ENCODE assay signal across 9 cellular contexts in genomic region chr17:42720996-42721583, GRCh38. TPM values are rescaled to one million over a fixed set of nuclear protein-coding genes. Genes with fewer than 3 reads are reported as not detected.
DNase-seq lines count a peak whose midpoint lies in the region; ATAC-seq, FAIRE-seq and TF ChIP-seq lines count a peak whose summit lies in the region.
"Had no signal": no experiment of that assay in that cellular context is flagged by ENCODE, and none has a peak within 500 bp of the region (broad histone marks: within the 10 kb centered on the region; RNA-seq: fewer than 3 reads in every experiment).

No MANE protein-coding gene starts in this region.

- 19 to 42% methylated on average over 2 of the region's 2 CpGs for WGBS in testis, 2 donors

- no peaks in the 10 kb centered on the region for H3K27me3 ChIP-seq in bronchial epithelial cell (ENCODE audit: control insufficient read depth, insufficient read depth, low read length)
- no peaks in the 10 kb centered on the region for H3K27me3 ChIP-seq in testis

- TF ChIP-seq POLR2A in testis (IDR thresholded peaks at IDR 0.05), result no peak

- no peak for FAIRE-seq in bronchial epithelial cell (lab: Jason Lieb, UNC)
- FAIRE-seq: colon had no signal

- intact Hi-C loops in testis (cut with DNase I; ENCODE audit: low total_unique reads), result loop anchor here (5.0 to 10.0 kb wide), 2 partner anchors 41 to 104 kb away; partner anchors contain the start of genes BECN1 and RAMP2

- no peaks in the 10 kb centered on the region for H3K9me3 ChIP-seq in testis

- no peak for ATAC-seq in GM21528 (IDR thresholded peaks at IDR 0.05; ENCODE audit: low FRiP score, unreplicated experiment)

- H3K4me3 ChIP-seq in LNCaP clone FGC (ENCODE audit: low read depth, low read length), result no peak overlapping the region
- no peak overlapping the region for H3K4me3 ChIP-seq in bronchial epithelial cell (ENCODE audit: low read depth, low read length)
- H3K4me3 ChIP-seq in testis, result no peak overlapping the region

- H3K4me1 ChIP-seq in testis, result no peaks in the 10 kb centered on the region

- H3K27ac ChIP-seq in testis, result no peak overlapping the region

- peaks cover 25% of the 10 kb centered on the region for H3K36me3 ChIP-seq in bronchial epithelial cell (ENCODE audit: control insufficient read depth, insufficient read depth, low read length)
- H3K36me3 ChIP-seq in testis (ENCODE audit: low read depth, missing control alignments), result no peaks in the 10 kb centered on the region

- peak; percentile 73 for TF ChIP-seq CTCF in LNCaP clone FGC (IDR thresholded peaks at IDR 0.05; ENCODE audit: control insufficient read depth, extremely low read depth, insufficient read depth)
- peak; percentile 54 for TF ChIP-seq CTCF in bronchial epithelial cell (IDR thresholded peaks at IDR 0.05; ENCODE audit: insufficient read depth, low read length, severe bottlenecking)
- TF ChIP-seq CTCF in testis (IDR thresholded peaks at IDR 0.05), result peak; percentile 48 to 77 (median 72)

- DNase-seq in activated T-cell treated with anti-CD3 and anti-CD28 coated beads for 4 hours (peak; percentile 27), LNCaP clone FGC (ENCODE audit: low read depth) (no peak), OCI-M1 (lab: John Stamatoyannopoulos, UW) (peak; percentile 81), bronchial epithelial cell (ENCODE audit: low read depth) (peak; percentile 73), kidney glomerular epithelial cell (lab: John Stamatoyannopoulos, UW) (peak; percentile 59), testis (no peak)
- DNase-seq in activated T-cell treated with anti-CD3 and anti-CD28 coated beads, Interleukin-2, amount 50 U/mL, for 48 hours, result no peak

RNA-seq across cellular contexts. Expression of gene EZH1, which starts 23.8 kb away (rescaled TPM):
- total RNA-seq in bronchial epithelial cell, result 16.1 and 18.2 TPM in 2 replicates
- 10 to 100 TPM; 53.7 to 59.4 TPM for total RNA-seq in testis
- 28.1 TPM for polyA plus RNA-seq in testis (ENCODE audit: insufficient read depth, low read depth, low replicate concordance)

RNA-seq across cellular contexts. Expression of gene CNTNAP1, which starts 38.8 kb away (rescaled TPM):
- total RNA-seq in bronchial epithelial cell, result 0.51 and 0.53 TPM in 2 replicates
- total RNA-seq in testis, result 10 to 100 TPM in 1 of 2 donors, 1 to 10 TPM in 1; 9.0 to 10.3 TPM
- polyA plus RNA-seq in testis (ENCODE audit: insufficient read depth, low read depth, low replicate concordance), result 6.0 TPM

RNA-seq across cellular contexts. Expression of gene CCR10, which starts 39.4 kb away (rescaled TPM):
- 0.13 TPM in 1 of 2 replicates, not detected in the other for total RNA-seq in bronchial epithelial cell
- 10 to 100 TPM in 1 of 2 donors, 1 to 10 TPM in 1; 9.8 to 14.3 TPM for total RNA-seq in testis
- 2.9 TPM for polyA plus RNA-seq in testis (ENCODE audit: insufficient read depth, low read depth, low replicate concordance)

RNA-seq across cellular contexts. Expression of gene RAMP2, which starts 39.9 kb away (rescaled TPM):
- total RNA-seq in bronchial epithelial cell (not detected in 2 replicates), testis (10 to 100 TPM in 1 of 2 donors, 1 to 10 TPM in 1; 6.9 to 14.6 TPM)
- 38.2 TPM for polyA plus RNA-seq in testis (ENCODE audit: insufficient read depth, low read depth, low replicate concordance)

RNA-seq across cellular contexts. Expression of gene PLEKHH3, which starts 44.3 kb away (rescaled TPM):
- total RNA-seq in bronchial epithelial cell (15.3 and 26.9 TPM in 2 replicates), testis (10 to 100 TPM; 65.8 to 67.3 TPM)
- polyA plus RNA-seq in testis (ENCODE audit: insufficient read depth, low read depth, low replicate concordance), result 42.8 TPM

Comparison
In these comparisons a context has a peak if more than half of its experiments do, and no peak if none do; other contexts are left out.
1. DNase-seq: peak in activated T-cell treated with anti-CD3 and anti-CD28 coated beads for 4 hours (single experiment), OCI-M1 (single experiment), bronchial epithelial cell (single experiment) and kidney glomerular epithelial cell (single experiment); none in activated T-cell treated with anti-CD3 and anti-CD28 coated beads, Interleukin-2, amount 50 U/mL, for 48 hours (0 of 2), LNCaP clone FGC (single experiment) and testis (single experiment).
2. Peak in every context shown above with its lines, with median percentiles within 50 percentile points of each other: CTCF ChIP-seq.